ENCODE assay signal across 31 cellular contexts in the genomic region with DNA sequence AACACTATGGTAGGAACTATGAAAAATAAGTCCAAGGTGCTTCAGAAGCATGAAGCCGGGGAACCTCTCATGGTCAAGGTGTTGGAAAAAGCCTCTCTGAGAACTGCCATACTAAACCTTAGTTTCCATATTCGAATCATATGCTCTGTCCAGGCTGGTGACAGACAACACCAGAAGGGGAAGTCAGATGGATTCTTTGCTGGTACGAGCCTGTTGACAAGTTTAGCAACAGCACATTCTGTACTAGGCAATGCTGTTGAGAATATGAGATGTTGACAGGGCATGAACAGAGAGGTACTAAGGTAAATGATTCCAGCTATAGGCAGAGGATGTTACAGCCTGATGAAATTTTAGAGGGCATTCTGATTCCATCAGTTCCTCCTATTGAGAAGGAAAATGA.
"Had no signal": no experiment of that assay in that cellular context is flagged by ENCODE, and none has a peak within 500 bp of the region (broad histone marks: within the 10 kb centered on the region; RNA-seq: fewer than 3 reads in every experiment).

No MANE protein-coding gene starts in this region.

- H3K9me3 ChIP-seq: ascending aorta had no signal

- H3K4me1 ChIP-seq: ascending aorta had no signal

- H3K27me3 ChIP-seq: ascending aorta, cardiac muscle cell had no signal

- H3K4me3 ChIP-seq: ascending aorta, cardiac muscle cell had no signal

- ATAC-seq: activated CD4-positive, alpha-beta T cell treated with anti-CD3 and anti-CD28 coated beads for 36 hours; activated CD4-positive, CD25-positive, alpha-beta regulatory T cell treated with anti-CD3 and anti-CD28 coated beads, Interleukin-2, amount 50 U/mL, for 24 hours; activated CD8-positive, alpha-beta memory T cell treated with anti-CD3 and anti-CD28 coated beads, Interleukin-2, amount 10 ng/mL, durations not matched to agents 7 days and 5 days; activated CD8-positive, alpha-beta T cell treated with anti-CD3 and anti-CD28 coated beads, Interleukin-2, amount 10 ng/mL, durations not matched to agents 7 days and 5 days; activated naive CD8-positive, alpha-beta T cell treated with anti-CD3 and anti-CD28 coated beads, Interleukin-2, amount 50 U/mL, for 24 hours; WTC11 had no signal

- DNase-seq: activated CD4-positive, alpha-beta memory T cell treated with anti-CD3 and anti-CD28 coated beads, Interleukin-2, amount 10 ng/mL, durations not matched to agents 7 days and 5 days; activated CD4-positive, alpha-beta T cell treated with anti-CD3 and anti-CD28 coated beads for 1 hour; activated CD4-positive, alpha-beta T cell treated with anti-CD3 and anti-CD28 coated beads for 36 hours; activated CD4-positive, alpha-beta T cell treated with anti-CD3 and anti-CD28 coated beads for 48 hours; activated CD4-positive, alpha-beta T cell treated with anti-CD3 and anti-CD28 coated beads, Interleukin-2, amount 10 ng/mL, durations not matched to agents 7 days and 5 days; activated CD4-positive, alpha-beta T cell treated with anti-CD3 and anti-CD28 coated beads, Interleukin-2, amount 50 U/mL, for 48 hours; activated CD4-positive, CD25-positive, alpha-beta regulatory T cell; activated CD8-positive, alpha-beta memory T cell treated with anti-CD3 and anti-CD28 coated beads for 24 hours; activated CD8-positive, alpha-beta memory T cell treated with anti-CD3 and anti-CD28 coated beads, Interleukin-2, amount 10 ng/mL, durations not matched to agents 7 days and 5 days; activated CD8-positive, alpha-beta memory T cell treated with anti-CD3 and anti-CD28 coated beads, Interleukin-2, amount 50 U/mL, for 48 hours; activated CD8-positive, alpha-beta T cell treated with anti-CD3 and anti-CD28 coated beads, Interleukin-2, amount 10 ng/mL, durations not matched to agents 7 days and 5 days; activated effector memory CD4-positive, alpha-beta T cell treated with Interleukin-2 at 50 U/mL for 16 hours; activated gamma-delta T cell; activated naive CD4-positive, alpha-beta T cell treated with anti-CD3 and anti-CD28 coated beads, Interleukin-2, amount 10 ng/mL, durations not matched to agents 7 days and 5 days; activated naive CD4-positive, alpha-beta T cell treated with Interleukin-2 at 50 U/mL for 16 hours; activated naive CD8-positive, alpha-beta T cell treated with anti-CD3 and anti-CD28 coated beads, Interleukin-2, amount 10 ng/mL, durations not matched to agents 7 days and 5 days; activated naive CD8-positive, alpha-beta T cell treated with anti-CD3 and anti-CD28 coated beads, Interleukin-2, amount 50 U/mL, for 24 hours; activated T-cell treated with anti-CD3 and anti-CD28 coated beads, Interleukin-2, amount 50 U/mL, for 24 hours; activated T-cell treated with anti-CD3 and anti-CD28 coated beads, Interleukin-2, amount 50 U/mL, for 48 hours; amygdala; anterior cingulate cortex; central memory CD4-positive, alpha-beta T cell; SW 1271; T-helper 1 cell; T-helper 2 cell; T-helper 9 cell; WERI-Rb-1 had no signal

- H3K27ac ChIP-seq: ascending aorta, cardiac muscle cell, WERI-Rb-1 had no signal

- H3K36me3 ChIP-seq: ascending aorta, cardiac muscle cell, WERI-Rb-1 had no signal
